In genomic region chr11:65394125-65394536, GRCh38 we compare ENCODE assay signal across 19 cellular contexts. TPM values are rescaled to one million over a fixed set of nuclear protein-coding genes. Genes with fewer than 3 reads are reported as not detected.
DNase-seq lines count a peak whose midpoint lies in the region; ATAC-seq, FAIRE-seq and TF ChIP-seq lines count a peak whose summit lies in the region.
"Had no signal": no experiment of that assay in that cellular context is flagged by ENCODE, and none has a peak within 500 bp of the region (broad histone marks: within the 10 kb centered on the region; RNA-seq: fewer than 3 reads in every experiment).

No MANE protein-coding gene starts in this region.

- H2AFZ ChIP-seq in K562 (ENCODE audit: low read depth, low read length) (no peak overlapping the region), osteoblast (ENCODE audit: low read length) (no peak overlapping the region), Karpas-422 (ENCODE audit: low read length) (no peak overlapping the region)
- H2AFZ ChIP-seq: GM23338 had no signal

- no peak overlapping the region for H3K27ac Mint-ChIP-seq in activated CD4-positive, alpha-beta T cell treated with anti-CD3 and anti-CD28 coated beads, Interleukin-2, amount 10 ng/mL, durations not matched to agents 7 days and 5 days
- H3K27ac Mint-ChIP-seq: CD4-positive, alpha-beta memory T cell; GM23338 had no signal

- no peak for TF ChIP-seq RAD21 in K562 (CRISPR knock-in tag; conservative IDR thresholded peaks at IDR 0.05 in 1 of 2, IDR thresholded peaks at IDR 0.05 in 1 of 2)

- no peaks in the 10 kb centered on the region for H3K27me3 Mint-ChIP-seq in activated CD4-positive, alpha-beta T cell treated with anti-CD3 and anti-CD28 coated beads, Interleukin-2, amount 10 ng/mL, durations not matched to agents 7 days and 5 days
- H3K27me3 Mint-ChIP-seq: CD4-positive, alpha-beta memory T cell had no signal

- peaks cover 14% of the 10 kb centered on the region for H3K4me1 Mint-ChIP-seq in activated CD4-positive, alpha-beta T cell treated with anti-CD3 and anti-CD28 coated beads, Interleukin-2, amount 10 ng/mL, durations not matched to agents 7 days and 5 days

- H3K27me3 ChIP-seq in H7 (ENCODE audit: control insufficient read depth, insufficient read depth, low read length), result no peaks in the 10 kb centered on the region
- no peaks in the 10 kb centered on the region for H3K27me3 ChIP-seq in K562 (ENCODE audit: control insufficient read depth in 2 of 2, insufficient read depth in 2 of 2, low read length in 2 of 2)
- no peaks in the 10 kb centered on the region for H3K27me3 ChIP-seq in osteoblast (ENCODE audit: insufficient read depth, low read length)
- H3K27me3 ChIP-seq in Karpas-422 (ENCODE audit: low read length), result no peaks in the 10 kb centered on the region
- H3K27me3 ChIP-seq: BLaER1 had no signal

- H3K4me2 ChIP-seq in K562 (ENCODE audit: insufficient read depth, low read length) (no peak overlapping the region), osteoblast (ENCODE audit: insufficient read depth, low read length) (no peak overlapping the region), Karpas-422 (ENCODE audit: low read depth, low read length, poor library complexity, severe bottlenecking) (no peak overlapping the region)
- H3K4me2 ChIP-seq: BLaER1, GM23338 had no signal

- H3K9me1 ChIP-seq in K562 (ENCODE audit: control insufficient read depth, insufficient read depth, low read length), result no peaks in the 10 kb centered on the region

- H3K27ac ChIP-seq in RWPE1 (peak overlapping the region; percentile 100), K562 (ENCODE audit: extremely low read depth, low read depth, low read length) (no peak overlapping the region), osteoblast (ENCODE audit: low read depth, low read length) (no peak overlapping the region), Karpas-422 (ENCODE audit: low read length) (no peak overlapping the region)

- no peak for ATAC-seq in K562
- ATAC-seq: GM23338 had no signal

- H3K4me3 ChIP-seq in H7 (ENCODE audit: insufficient read depth, low read depth, low read length) (no peak overlapping the region), K562 (no peak overlapping the region), osteoblast (ENCODE audit: insufficient read depth, low read length) (no peak overlapping the region), Karpas-422 (ENCODE audit: low read length) (no peak overlapping the region)
- H3K4me3 ChIP-seq: BLaER1, GM23338 had no signal

- DNase-seq in H7 (peak; percentile 54), RWPE1 (ENCODE audit: low spot score) (no peak), K562 (ENCODE audit: extremely low read depth in 1 of 4, low spot score in 3 of 4) (no peak), osteoblast (ENCODE audit: insufficient read length, low spot score, missing footprints) (peak; percentile 32), AG08395 (ENCODE audit: low spot score) (no peak), GM10266 (ENCODE audit: extremely low spot score) (no peak), Karpas-422 (no peak)
- no peak for DNase-seq in activated CD4-positive, alpha-beta T cell treated with anti-CD3 and anti-CD28 coated beads, Interleukin-2, amount 10 ng/mL, durations not matched to agents 7 days and 5 days
- DNase-seq: ACHN, AML-193, DMS153, DMS79, GDM1, KBM-7 had no signal

- CTCF ChIA-PET in RWPE1 (lab: Yijun Ruan, JAX) (interaction anchor here (0.7 kb wide), 1 partner anchor 7 kb away, joined by 3 read pairs; the partner anchor contains the start of gene FRMD8), K562 (lab: Yijun Ruan, JAX; ENCODE audit: low intra/inter-chr PET ratio) (no interaction called here)
- CTCF ChIA-PET in activated CD4-positive, alpha-beta T cell treated with anti-CD3 and anti-CD28 coated beads, Interleukin-2, amount 10 ng/mL, durations not matched to agents 7 days and 5 days (lab: Charles Lee), result interaction anchor here (0.6 to 4.2 kb wide), 5 partner anchors 10 to 23 kb away, joined by 3 to 24 read pairs (median 3); no protein-coding TSS in a partner anchor

- H3K9me3 ChIP-seq in K562 (replicated peaks; ENCODE audit: control insufficient read depth, insufficient read depth, low read depth, low read length) (no peaks in the 10 kb centered on the region), osteoblast (ENCODE audit: low read depth, low read length) (no peaks in the 10 kb centered on the region), Karpas-422 (ENCODE audit: low read length) (no peaks in the 10 kb centered on the region)
- H3K9me3 ChIP-seq: BLaER1 had no signal

- H3K4me1 ChIP-seq in K562 (replicated peaks in 1 of 2; ENCODE audit: control insufficient read depth in 2 of 2, insufficient read depth in 2 of 2, low read length in 2 of 2) (peaks cover 0 to 51% of the 10 kb centered on the region in 2 experiments; a peak in 3 of 5 replicates), osteoblast (ENCODE audit: insufficient read depth, low read length) (peaks cover 17% of the 10 kb centered on the region), Karpas-422 (ENCODE audit: low read length) (peaks cover under 1% of the 10 kb centered on the region; the same call in 1 of the 2 replicates)

- no peak for TF ChIP-seq POLR2A in K562 (conservative IDR thresholded peaks at IDR 0.05)

- POLR2A ChIA-PET in RWPE1 (lab: Yijun Ruan, JAX; ENCODE audit: low non-redundant PET), result interaction anchor here (0.5 kb wide), 1 partner anchor 63 kb away, joined by 5 read pairs; no protein-coding TSS in a partner anchor
- POLR2A ChIA-PET in K562 (lab: Yijun Ruan, JAX), result interaction anchor here (0.7 to 4.2 kb wide), 7 partner anchors 11 to 105 kb away, joined by 3 to 30 read pairs (median 4); partner anchors contain the start of genes MALAT1 and NEAT1
- POLR2A ChIA-PET in activated CD4-positive, alpha-beta T cell treated with anti-CD3 and anti-CD28 coated beads, Interleukin-2, amount 10 ng/mL, durations not matched to agents 7 days and 5 days (lab: Charles Lee), result no interaction called here

- BruUV-seq in K562 (replicated peaks; lab: Mats Ljungman, UMichigan), result no TSS peak

- 92% methylated on average over 13 of the region's 20 CpGs for WGBS in K562 (ENCODE audit: insufficient coverage, low coverage, missing lambda C conversion rate)

- no peak overlapping the region for H3K4me3 Mint-ChIP-seq in activated CD4-positive, alpha-beta T cell treated with anti-CD3 and anti-CD28 coated beads, Interleukin-2, amount 10 ng/mL, durations not matched to agents 7 days and 5 days
- H3K4me3 Mint-ChIP-seq: CD14-positive monocyte; CD4-positive, alpha-beta memory T cell; GM23338 had no signal

- no peaks in the 10 kb centered on the region for H3K9me2 ChIP-seq in Karpas-422 (replicated peaks; ENCODE audit: insufficient read depth, low read length)

- no peak for FAIRE-seq in K562 (lab: Jason Lieb, UNC)
- FAIRE-seq: H54 had no signal

- TF ChIP-seq CTCF in RWPE1 (conservative IDR thresholded peaks at IDR 0.05; ENCODE audit: low read depth) (no peak), K562 (IDR thresholded peaks at IDR 0.05 in 2 of 3, conservative IDR thresholded peaks at IDR 0.05 in 1 of 3; ENCODE audit: insufficient read depth in 2 of 3, low read depth in 1 of 3, low read length in 3 of 3) (no peak), osteoblast (IDR thresholded peaks at IDR 0.05; ENCODE audit: extremely low read depth, low read depth, low read length) (no peak), GM10266 (IDR thresholded peaks at IDR 0.05; ENCODE audit: control insufficient read depth, insufficient read depth, low read depth, missing control alignments) (no peak)

- no peak overlapping the region for H3K9ac ChIP-seq in K562 (ENCODE audit: insufficient read depth in 1 of 2, low read depth in 2 of 2, low read length in 2 of 2)
- no peak overlapping the region for H3K9ac ChIP-seq in Karpas-422 (ENCODE audit: low read length)
- H3K9ac ChIP-seq: BLaER1 had no signal

- peaks cover 27% of the 10 kb centered on the region for H3K36me3 Mint-ChIP-seq in activated CD4-positive, alpha-beta T cell treated with anti-CD3 and anti-CD28 coated beads, Interleukin-2, amount 10 ng/mL, durations not matched to agents 7 days and 5 days (ENCODE audit: low read depth)

- H3K9me3 Mint-ChIP-seq in activated CD4-positive, alpha-beta T cell treated with anti-CD3 and anti-CD28 coated beads, Interleukin-2, amount 10 ng/mL, durations not matched to agents 7 days and 5 days, result no peaks in the 10 kb centered on the region
- H3K9me3 Mint-ChIP-seq: CD14-positive monocyte; CD4-positive, alpha-beta memory T cell; GM23338 had no signal

- peaks cover 6% of the 10 kb centered on the region for H4K20me1 ChIP-seq in K562 (replicated peaks; ENCODE audit: control insufficient read depth, insufficient read depth, low read length)
- peaks cover 9% of the 10 kb centered on the region for H4K20me1 ChIP-seq in osteoblast (ENCODE audit: insufficient read depth, low read length)
- no peaks in the 10 kb centered on the region for H4K20me1 ChIP-seq in Karpas-422 (ENCODE audit: insufficient read depth, low read depth, low read length)

- intact Hi-C loops in K562 (cut with micrococcal nuclease), result no loop called here

- peaks cover 2% of the 10 kb centered on the region; the same call in 1 of the 2 replicates for H3K36me3 ChIP-seq in H7 (replicated peaks; ENCODE audit: control insufficient read depth, insufficient read depth, low read length)
- H3K36me3 ChIP-seq in K562 (ENCODE audit: control insufficient read depth, insufficient read depth, low read length), result peaks cover 77% of the 10 kb centered on the region; the same call in 1 of the 3 replicates
- peaks cover 54% of the 10 kb centered on the region for H3K36me3 ChIP-seq in osteoblast (ENCODE audit: insufficient read depth, low read length)
- H3K36me3 ChIP-seq in Karpas-422 (ENCODE audit: insufficient read depth, low read length), result no peaks in the 10 kb centered on the region

- no peak for TF ChIP-seq EP300 in K562 (IDR thresholded peaks at IDR 0.05; ENCODE audit: low read length)

- in situ Hi-C loops in K562 (cut with MboI), result no loop called here

- H3K79me2 ChIP-seq in K562 (ENCODE audit: control insufficient read depth, insufficient read depth, low read length), result peaks cover 12% of the 10 kb centered on the region; the same call in 2 of the 3 replicates
- H3K79me2 ChIP-seq in osteoblast (ENCODE audit: insufficient read depth, low read length), result peaks cover 58% of the 10 kb centered on the region
- peaks cover 6% of the 10 kb centered on the region for H3K79me2 ChIP-seq in Karpas-422 (ENCODE audit: low read length)

RNA-seq across cellular contexts. Expression of gene FRMD8, which starts 7.7 kb away (rescaled TPM):
- 24.5 and 37.1 TPM in 2 replicates for total RNA-seq in H7 (2014; rRNA removed; shearing (Covaris generic))
- total RNA-seq in K562 (2011; cell fraction: chromatin; rRNA removed; ENCODE audit: low replicate concordance), result 28.5 and 83.6 TPM in 2 replicates
- total RNA-seq in K562 (2011; cell fraction: nucleolus; rRNA removed), result 89.6 and 96.9 TPM in 2 replicates
- total RNA-seq in K562 (2011; cell fraction: nucleoplasm; rRNA removed), result 32.8 and 36.5 TPM in 2 replicates
- total RNA-seq in K562 (2014; rRNA removed), result 34.6 and 46.5 TPM in 2 replicates
- total RNA-seq in K562 (2014; rRNA removed; fragmentation: Illumina TruSeq; extraction: Trizol), result 6.2 and 8.6 TPM in 2 replicates
- total RNA-seq in K562 (2015; rRNA removed; fragmentation: Illumina TruSeq; extraction: Trizol), result 15.0 and 15.8 TPM in 2 replicates
- total RNA-seq in K562 (2021), result 44.2 and 54.5 TPM in 2 replicates
- 16.0 and 19.9 TPM in 2 replicates for polyA plus RNA-seq in K562 (2011; rRNA removed)
- polyA plus RNA-seq in K562 (2011; cell fraction: cytosol; rRNA removed), result 24.0 and 43.0 TPM in 2 replicates
- polyA plus RNA-seq in K562 (2011; cell fraction: nucleus; rRNA removed), result 25.1 and 46.6 TPM in 2 replicates
- 21.4 and 22.5 TPM in 2 replicates for polyA plus RNA-seq in K562 (2012)
- polyA plus RNA-seq in K562 (2014; fragmentation: Illumina TruSeq; extraction: Trizol), result 12.0 and 19.4 TPM in 2 replicates
- 1 to 10 TPM; 4.5 to 5.0 TPM for polyA plus RNA-seq in K562 (2014; fragmentation: Nextera tagmentation; extraction: Ambion mirVana)
- 33.4 and 41.7 TPM in 2 replicates for polyA plus RNA-seq in K562 (2014; rRNA removed)
- 8.4 and 13.5 TPM in 2 replicates for polyA minus RNA-seq in K562 (2011; rRNA and poly(A)+ RNA removed)
- 21.0 and 21.1 TPM in 2 replicates for polyA minus RNA-seq in K562 (2011; cell fraction: cytosol; rRNA and poly(A)+ RNA removed)
- polyA minus RNA-seq in K562 (2011; cell fraction: nucleus; rRNA and poly(A)+ RNA removed), result 28.1 and 34.6 TPM in 2 replicates
- 62.2 and 78.2 TPM in 2 replicates for total RNA-seq in osteoblast
- total RNA-seq in activated CD4-positive, alpha-beta T cell treated with anti-CD3 and anti-CD28 coated beads, Interleukin-2, amount 10 ng/mL, durations not matched to agents 7 days and 5 days, result 10 to 100 TPM; 49.5 to 52.1 TPM
- 48.5 and 102 TPM in 2 replicates for total RNA-seq in Karpas-422 (2014; rRNA removed; shearing (Covaris generic); ENCODE audit: low replicate concordance)

RNA-seq across cellular contexts. Expression of gene SLC25A45, which starts 11.7 kb away (rescaled TPM):
- total RNA-seq in H7 (2014; rRNA removed; shearing (Covaris generic)), result 0.73 and 0.81 TPM in 2 replicates
- total RNA-seq in K562 (2011; cell fraction: chromatin; rRNA removed; ENCODE audit: low replicate concordance), result 2.5 and 2.9 TPM in 2 replicates
- total RNA-seq in K562 (2011; cell fraction: nucleolus; rRNA removed), result 2.7 and 3.6 TPM in 2 replicates
- 2.3 and 2.7 TPM in 2 replicates for total RNA-seq in K562 (2011; cell fraction: nucleoplasm; rRNA removed)
- 0.82 and 2.3 TPM in 2 replicates for total RNA-seq in K562 (2014; rRNA removed)
- 0.55 and 0.57 TPM in 2 replicates for total RNA-seq in K562 (2014; rRNA removed; fragmentation: Illumina TruSeq; extraction: Trizol)
- total RNA-seq in K562 (2015; rRNA removed; fragmentation: Illumina TruSeq; extraction: Trizol), result 0.40 and 0.45 TPM in 2 replicates
- 0.92 and 2.2 TPM in 2 replicates for total RNA-seq in K562 (2021)
- polyA plus RNA-seq in K562 (2011; rRNA removed), result 0.61 and 0.81 TPM in 2 replicates
- 0.49 and 0.85 TPM in 2 replicates for polyA plus RNA-seq in K562 (2011; cell fraction: cytosol; rRNA removed)
- polyA plus RNA-seq in K562 (2011; cell fraction: nucleus; rRNA removed), result 1.2 and 3.9 TPM in 2 replicates
- 1.3 and 1.4 TPM in 2 replicates for polyA plus RNA-seq in K562 (2012)
- 0.51 and 0.68 TPM in 2 replicates for polyA plus RNA-seq in K562 (2014; fragmentation: Illumina TruSeq; extraction: Trizol)
- polyA plus RNA-seq in K562 (2014; fragmentation: Nextera tagmentation; extraction: Ambion mirVana), result under 1 TPM; 0.15 to 0.34 TPM
- polyA plus RNA-seq in K562 (2014; rRNA removed), result 0.93 and 1.1 TPM in 2 replicates
- 0.35 and 0.42 TPM in 2 replicates for polyA minus RNA-seq in K562 (2011; rRNA and poly(A)+ RNA removed)
- 0.76 and 0.91 TPM in 2 replicates for polyA minus RNA-seq in K562 (2011; cell fraction: cytosol; rRNA and poly(A)+ RNA removed)
- polyA minus RNA-seq in K562 (2011; cell fraction: nucleus; rRNA and poly(A)+ RNA removed), result 0.40 and 0.56 TPM in 2 replicates
- 4.1 and 4.3 TPM in 2 replicates for total RNA-seq in osteoblast
- 10 to 100 TPM; 40.9 TPM for total RNA-seq in activated CD4-positive, alpha-beta T cell treated with anti-CD3 and anti-CD28 coated beads, Interleukin-2, amount 10 ng/mL, durations not matched to agents 7 days and 5 days
- 6.7 and 9.7 TPM in 2 replicates for total RNA-seq in Karpas-422 (2014; rRNA removed; shearing (Covaris generic); ENCODE audit: low replicate concordance)

RNA-seq across cellular contexts. Expression of gene NEAT1, which starts 28.5 kb away (rescaled TPM):
- 6.4 and 10.6 TPM in 2 replicates for total RNA-seq in H7 (2014; rRNA removed; shearing (Covaris generic))
- 684 and 1,510 TPM in 2 replicates for total RNA-seq in K562 (2011; cell fraction: chromatin; rRNA removed; ENCODE audit: low replicate concordance)
- total RNA-seq in K562 (2011; cell fraction: nucleolus; rRNA removed), result 291 and 321 TPM in 2 replicates
- 737 and 1,283 TPM in 2 replicates for total RNA-seq in K562 (2011; cell fraction: nucleoplasm; rRNA removed)
- 15.2 and 20.1 TPM in 2 replicates for total RNA-seq in K562 (2014; rRNA removed)
- 62.8 and 76.9 TPM in 2 replicates for total RNA-seq in K562 (2014; rRNA removed; fragmentation: Illumina TruSeq; extraction: Trizol)
- 26.3 and 31.5 TPM in 2 replicates for total RNA-seq in K562 (2015; rRNA removed; fragmentation: Illumina TruSeq; extraction: Trizol)
- total RNA-seq in K562 (2021), result 129 and 208 TPM in 2 replicates
- polyA plus RNA-seq in K562 (2011; rRNA removed), result 56.2 and 171 TPM in 2 replicates
- polyA plus RNA-seq in K562 (2011; cell fraction: cytosol; rRNA removed), result 45.5 and 49.2 TPM in 2 replicates
- polyA plus RNA-seq in K562 (2011; cell fraction: nucleus; rRNA removed), result 234 and 651 TPM in 2 replicates
- polyA plus RNA-seq in K562 (2012), result 312 and 328 TPM in 2 replicates
- 137 and 146 TPM in 2 replicates for polyA plus RNA-seq in K562 (2014; fragmentation: Illumina TruSeq; extraction: Trizol)
- polyA plus RNA-seq in K562 (2014; fragmentation: Nextera tagmentation; extraction: Ambion mirVana), result 10 to 100 TPM; 22.8 to 30.1 TPM
- polyA plus RNA-seq in K562 (2014; rRNA removed), result 382 and 389 TPM in 2 replicates
- polyA minus RNA-seq in K562 (2011; rRNA and poly(A)+ RNA removed), result 92.6 and 137 TPM in 2 replicates
- 19.9 and 35.6 TPM in 2 replicates for polyA minus RNA-seq in K562 (2011; cell fraction: cytosol; rRNA and poly(A)+ RNA removed)
- 168 and 220 TPM in 2 replicates for polyA minus RNA-seq in K562 (2011; cell fraction: nucleus; rRNA and poly(A)+ RNA removed)
- 818 and 1,122 TPM in 2 replicates for total RNA-seq in osteoblast
- 100 to 1,000 TPM; 463 to 610 TPM for total RNA-seq in activated CD4-positive, alpha-beta T cell treated with anti-CD3 and anti-CD28 coated beads, Interleukin-2, amount 10 ng/mL, durations not matched to agents 7 days and 5 days
- total RNA-seq in Karpas-422 (2014; rRNA removed; shearing (Covaris generic); ENCODE audit: low replicate concordance), result 36.5 and 74.7 TPM in 2 replicates

RNA-seq across cellular contexts. Expression of gene TIGD3, which starts 39.6 kb away (rescaled TPM):
- total RNA-seq in H7 (2014; rRNA removed; shearing (Covaris generic)), result 0.35 and 0.70 TPM in 2 replicates
- 0.79 and 1.5 TPM in 2 replicates for total RNA-seq in K562 (2011; cell fraction: chromatin; rRNA removed; ENCODE audit: low replicate concordance)
- total RNA-seq in K562 (2011; cell fraction: nucleolus; rRNA removed), result 1.4 and 1.5 TPM in 2 replicates
- 0.38 and 0.95 TPM in 2 replicates for total RNA-seq in K562 (2011; cell fraction: nucleoplasm; rRNA removed)
- total RNA-seq in K562 (2014; rRNA removed) (1.3 and 2.1 TPM in 2 replicates), K562 (2014; rRNA removed; fragmentation: Illumina TruSeq; extraction: Trizol) (0.29 and 0.44 TPM in 2 replicates), K562 (2015; rRNA removed; fragmentation: Illumina TruSeq; extraction: Trizol) (0.65 and 0.75 TPM in 2 replicates), K562 (2021) (0.81 and 1.3 TPM in 2 replicates), osteoblast (not detected in 2 replicates)
- polyA plus RNA-seq in K562 (2011; rRNA removed) (0.39 and 0.56 TPM in 2 replicates), K562 (2014; fragmentation: Illumina TruSeq; extraction: Trizol) (0.49 and 0.64 TPM in 2 replicates), K562 (2014; fragmentation: Nextera tagmentation; extraction: Ambion mirVana) (under 1 TPM; 0.06 to 0.08 TPM), K562 (2014; rRNA removed) (0.61 and 0.98 TPM in 2 replicates)
- polyA plus RNA-seq in K562 (2011; cell fraction: cytosol; rRNA removed), result 0.53 and 1.1 TPM in 2 replicates
- 0.79 and 1.1 TPM in 2 replicates for polyA plus RNA-seq in K562 (2011; cell fraction: nucleus; rRNA removed)
- polyA plus RNA-seq in K562 (2012), result 1.0 and 1.8 TPM in 2 replicates
- 0.12 and 0.25 TPM in 2 replicates for polyA minus RNA-seq in K562 (2011; rRNA and poly(A)+ RNA removed)
- polyA minus RNA-seq in K562 (2011; cell fraction: cytosol; rRNA and poly(A)+ RNA removed), result 0.64 TPM in 1 of 2 replicates, not detected in the other
- 0.67 and 0.81 TPM in 2 replicates for polyA minus RNA-seq in K562 (2011; cell fraction: nucleus; rRNA and poly(A)+ RNA removed)
- under 1 TPM; 0.42 to 0.79 TPM for total RNA-seq in activated CD4-positive, alpha-beta T cell treated with anti-CD3 and anti-CD28 coated beads, Interleukin-2, amount 10 ng/mL, durations not matched to agents 7 days and 5 days
- total RNA-seq in Karpas-422 (2014; rRNA removed; shearing (Covaris generic); ENCODE audit: low replicate concordance), result 0.11 and 0.83 TPM in 2 replicates

Comparison
In these comparisons a context has a peak if more than half of its experiments do, and no peak if none do; other contexts are left out.
1. DNase-seq: peak in H7 (single experiment) and osteoblast (single experiment); none in RWPE1 (single experiment), K562 (0 of 4), AG08395 (single experiment), activated CD4-positive, alpha-beta T cell treated with anti-CD3 and anti-CD28 coated beads, Interleukin-2, amount 10 ng/mL, durations not matched to agents 7 days and 5 days (single experiment), GM10266 (single experiment) and Karpas-422 (single experiment).